Comparison of ENCODE assay signal across 1 cellular context in genomic region chr18:77071061-77071460, GRCh38.
TF ChIP-seq lines count a peak whose summit lies in the region.

No MANE protein-coding gene starts in this region.

TF ChIP-seq in IMR-90, 13 proteins besides CTCF, POLR2A, EP300 and RAD21 (continued from another document):
- TF ChIP-seq MAZ (IDR thresholded peaks at IDR 0.05; ENCODE audit: borderline replicate concordance, low read depth, low read length) (no peak), NFE2L2 (IDR thresholded peaks at IDR 0.05; ENCODE audit: low read depth, low read length) (no peak), RCOR1 (IDR thresholded peaks at IDR 0.05; ENCODE audit: insufficient replicate concordance, low read length) (no peak)
